27 cellular contexts compared by ENCODE assay signal in the genomic region with DNA sequence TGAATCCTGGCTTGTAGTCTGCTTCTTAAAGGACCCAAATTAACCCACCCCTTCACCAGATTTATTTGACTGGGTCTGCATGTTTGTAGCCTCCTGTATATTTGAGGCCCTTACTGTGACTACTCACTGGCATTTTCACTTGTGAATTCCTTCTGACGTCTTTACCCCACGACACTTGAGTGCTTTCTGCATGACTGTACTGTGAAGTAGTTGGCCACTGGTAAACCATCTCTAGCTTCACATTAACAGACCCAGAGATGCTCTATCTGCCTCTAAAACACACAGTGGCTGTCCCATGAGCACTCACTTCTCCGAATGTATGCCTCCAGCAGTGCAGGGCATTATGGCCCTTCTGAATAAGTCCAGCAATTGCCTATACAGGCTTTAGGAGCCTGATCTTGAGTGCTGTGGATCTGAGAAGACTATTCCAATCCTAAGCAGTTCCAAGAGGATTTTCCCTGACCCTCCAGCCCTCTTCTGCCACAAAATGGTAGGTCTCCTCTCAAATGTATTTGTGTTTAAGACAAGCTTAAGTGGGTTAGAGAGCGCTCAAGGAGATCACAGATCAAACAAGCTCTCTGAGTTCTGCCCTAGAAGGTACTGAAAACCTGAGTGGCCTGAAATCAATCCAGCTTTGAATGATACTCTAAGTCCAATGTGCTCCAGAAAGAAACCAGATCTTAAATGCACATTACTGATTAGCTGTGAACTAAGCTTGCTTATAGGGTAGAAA.
A peak's percentile ranks its signal among the peaks of the same experiment; 100 is the strongest.
DNase-seq lines count a peak whose midpoint lies in the region; ATAC-seq, FAIRE-seq and TF ChIP-seq lines count a peak whose summit lies in the region.
"Had no signal": no experiment of that assay in that cellular context is flagged by ENCODE, and none has a peak within 500 bp of the region (broad histone marks: within the 10 kb centered on the region; RNA-seq: fewer than 3 reads in every experiment).

No MANE protein-coding gene starts in this region.

- no peak overlapping the region for H2BK120ac ChIP-seq in mesendoderm (ENCODE audit: low read depth, low read length)

- intact Hi-C loops in activated CD4-positive, alpha-beta T cell treated with anti-CD3 and anti-CD28 coated beads, Interleukin-2, amount 10 ng/mL, durations not matched to agents 24 days and 14 days (cut with micrococcal nuclease), result no loop called here
- intact Hi-C loops in CD4-positive, alpha-beta T cell (cut with DNase I, micrococcal nuclease), result no loop called here

- no peak overlapping the region for H4K5ac ChIP-seq in mesendoderm (ENCODE audit: low read length)

- H3K4me3 ChIP-seq in bronchial epithelial cell (ENCODE audit: low read depth, low read length) (no peak overlapping the region), mesendoderm (ENCODE audit: low read length) (no peak overlapping the region)
- H3K4me3 ChIP-seq: breast epithelium, colonic mucosa, GM23338, heart left ventricle, prostate gland, thoracic aorta had no signal

- no peak overlapping the region for H2BK15ac ChIP-seq in mesendoderm (replicated peaks; ENCODE audit: low read depth)

- no peaks in the 10 kb centered on the region for H3K9me3 ChIP-seq in CD4-positive, alpha-beta T cell (ENCODE audit: control insufficient read depth, low read length)
- H3K9me3 ChIP-seq: BE2C, breast epithelium, Caco-2, colonic mucosa, heart left ventricle, prostate gland, thoracic aorta had no signal

- DNase-seq in activated CD4-positive, alpha-beta T cell treated with anti-CD3 and anti-CD28 coated beads, Interleukin-2, amount 10 ng/mL, durations not matched to agents 24 days and 14 days, result peak; percentile 40
- no peak for DNase-seq in activated CD4-positive, alpha-beta T cell treated with anti-CD3 and anti-CD28 coated beads for 4 hours
- DNase-seq in bronchial epithelial cell (ENCODE audit: low read depth), result no peak
- DNase-seq in mesendoderm, result peak; percentile 15
- DNase-seq in LoVo (ENCODE audit: low spot score), result no peak
- no peak for DNase-seq in CD4-positive, alpha-beta T cell
- DNase-seq in D341Med (ENCODE audit: low spot score), result no peak
- DNase-seq: 8988T; activated B cell treated with CpG ODN at 0.5 μM for 24 hours; activated CD4-positive, alpha-beta memory T cell treated with anti-CD3 and anti-CD28 coated beads, Interleukin-2, amount 10 ng/mL, durations not matched to agents 7 days and 5 days; activated effector memory CD4-positive, alpha-beta T cell treated with anti-CD3 and anti-CD28 coated beads, Interleukin-2, amount 50 U/mL, for 16 hours; BE2C; Caco-2; colonic mucosa; effector memory CD8-positive, alpha-beta T cell; heart left ventricle; left ventricle myocardium superior; NCI-H1417 treated with DMSO at 0.1 percent for 48 hours; NCI-H2107; stimulated activated CD4-positive, alpha-beta T cell treated with anti-CD3 and anti-CD28 coated beads, Interleukin-4, amount 100 ng/mL, for 1 hour; stimulated activated naive CD4-positive, alpha-beta T cell had no signal

- no peaks in the 10 kb centered on the region for H3K36me3 ChIP-seq in bronchial epithelial cell (ENCODE audit: control insufficient read depth, insufficient read depth, low read length)
- no peaks in the 10 kb centered on the region for H3K36me3 ChIP-seq in mesendoderm (ENCODE audit: control insufficient read depth, insufficient read depth, low read length)
- H3K36me3 ChIP-seq: BE2C, breast epithelium, colonic mucosa, heart left ventricle, prostate gland, thoracic aorta had no signal

- no peak for ATAC-seq in HG03571 (IDR thresholded peaks at IDR 0.05; ENCODE audit: unreplicated experiment)
- no peak for ATAC-seq in CD4-positive, alpha-beta T cell (ENCODE audit: poor library complexity)
- ATAC-seq: effector memory CD8-positive, alpha-beta T cell; GM23338; left ventricle myocardium superior had no signal

- H3K27me3 Mint-ChIP-seq in activated CD4-positive, alpha-beta T cell treated with anti-CD3 and anti-CD28 coated beads, Interleukin-2, amount 10 ng/mL, durations not matched to agents 24 days and 14 days, result no peaks in the 10 kb centered on the region
- H3K27me3 Mint-ChIP-seq in CD4-positive, alpha-beta T cell, result peaks cover 6% of the 10 kb centered on the region
- H3K27me3 Mint-ChIP-seq: activated B cell treated with CpG ODN at 0.5 μM for 24 hours; activated CD4-positive, alpha-beta memory T cell treated with anti-CD3 and anti-CD28 coated beads, Interleukin-2, amount 10 ng/mL, durations not matched to agents 7 days and 5 days; effector memory CD8-positive, alpha-beta T cell had no signal

- H3K4me3 Mint-ChIP-seq in activated CD4-positive, alpha-beta T cell treated with anti-CD3 and anti-CD28 coated beads, Interleukin-2, amount 10 ng/mL, durations not matched to agents 24 days and 14 days, result no peak overlapping the region
- H3K4me3 Mint-ChIP-seq in CD4-positive, alpha-beta T cell, result no peak overlapping the region
- H3K4me3 Mint-ChIP-seq: activated B cell treated with CpG ODN at 0.5 μM for 24 hours; activated CD4-positive, alpha-beta memory T cell treated with anti-CD3 and anti-CD28 coated beads, Interleukin-2, amount 10 ng/mL, durations not matched to agents 7 days and 5 days; effector memory CD8-positive, alpha-beta T cell; GM23338 had no signal

- H3K9ac ChIP-seq in mesendoderm (ENCODE audit: low read length), result no peak overlapping the region

- no peak overlapping the region for H4K8ac ChIP-seq in mesendoderm (ENCODE audit: low read depth, low read length)

- no peaks in the 10 kb centered on the region for H3K36me3 Mint-ChIP-seq in activated CD4-positive, alpha-beta T cell treated with anti-CD3 and anti-CD28 coated beads, Interleukin-2, amount 10 ng/mL, durations not matched to agents 24 days and 14 days (ENCODE audit: low read depth)
- H3K36me3 Mint-ChIP-seq in CD4-positive, alpha-beta T cell (ENCODE audit: low read depth), result no peaks in the 10 kb centered on the region
- H3K36me3 Mint-ChIP-seq: IgD-negative memory B cell had no signal

- H3K23ac ChIP-seq in mesendoderm (ENCODE audit: low read length), result no peak overlapping the region

- H3K56ac ChIP-seq in mesendoderm (ENCODE audit: low read length), result no peak overlapping the region

- no peaks in the 10 kb centered on the region for H3K79me1 ChIP-seq in mesendoderm (ENCODE audit: low read length)

- H3K18ac ChIP-seq in mesendoderm (ENCODE audit: low read length), result no peak overlapping the region

- no peak overlapping the region for H3K4ac ChIP-seq in mesendoderm (ENCODE audit: low read depth, low read length)

- WGBS in mesendoderm (ENCODE audit: extremely low coverage, insufficient coverage, low lambda C conversion rate), result no CpG with 5 or more reads among the region's 4 CpGs

- peak; percentile 36 for FAIRE-seq in bronchial epithelial cell (lab: Jason Lieb, UNC)

- no peaks in the 10 kb centered on the region for H3K4me1 Mint-ChIP-seq in activated CD4-positive, alpha-beta T cell treated with anti-CD3 and anti-CD28 coated beads, Interleukin-2, amount 10 ng/mL, durations not matched to agents 24 days and 14 days
- no peaks in the 10 kb centered on the region for H3K4me1 Mint-ChIP-seq in CD4-positive, alpha-beta T cell (ENCODE audit: low read depth)
- H3K4me1 Mint-ChIP-seq: activated CD4-positive, alpha-beta memory T cell treated with anti-CD3 and anti-CD28 coated beads, Interleukin-2, amount 10 ng/mL, durations not matched to agents 7 days and 5 days had no signal

- H3K4me2 ChIP-seq in mesendoderm (ENCODE audit: low read length), result no peak overlapping the region
- H3K4me2 ChIP-seq: GM23338 had no signal

- POLR2A ChIA-PET in CD4-positive, alpha-beta T cell (lab: Charles Lee), result no interaction called here

- no peaks in the 10 kb centered on the region for H3K4me1 ChIP-seq in mesendoderm (ENCODE audit: control insufficient read depth, low read depth, low read length)
- H3K4me1 ChIP-seq: BE2C, breast epithelium, Caco-2, colonic mucosa, heart left ventricle, prostate gland had no signal

- TF ChIP-seq CTCF in bronchial epithelial cell (IDR thresholded peaks at IDR 0.05; ENCODE audit: insufficient read depth, low read length, severe bottlenecking), result no peak
- TF ChIP-seq CTCF in CD4-positive, alpha-beta T cell (IDR thresholded peaks at IDR 0.05), result no peak

- no peaks in the 10 kb centered on the region for H3K9me3 Mint-ChIP-seq in activated CD4-positive, alpha-beta T cell treated with anti-CD3 and anti-CD28 coated beads, Interleukin-2, amount 10 ng/mL, durations not matched to agents 24 days and 14 days
- H3K9me3 Mint-ChIP-seq in CD4-positive, alpha-beta T cell, result no peaks in the 10 kb centered on the region
- H3K9me3 Mint-ChIP-seq: activated B cell treated with CpG ODN at 0.5 μM for 24 hours; activated CD4-positive, alpha-beta memory T cell treated with anti-CD3 and anti-CD28 coated beads, Interleukin-2, amount 10 ng/mL, durations not matched to agents 7 days and 5 days; GM23338 had no signal

- H3K27me3 ChIP-seq in bronchial epithelial cell (ENCODE audit: control insufficient read depth, insufficient read depth, low read length) (no peaks in the 10 kb centered on the region), mesendoderm (ENCODE audit: insufficient read depth, low read length, poor library complexity) (no peaks in the 10 kb centered on the region)
- no peaks in the 10 kb centered on the region for H3K27me3 ChIP-seq in CD4-positive, alpha-beta T cell (ENCODE audit: control insufficient read depth, insufficient read depth, low read length)
- H3K27me3 ChIP-seq: BE2C, breast epithelium, colonic mucosa, heart left ventricle had no signal

- no peak overlapping the region for H2AK5ac ChIP-seq in mesendoderm (ENCODE audit: low read length)

- CTCF ChIA-PET in CD4-positive, alpha-beta T cell (lab: Charles Lee), result no interaction called here

- H3K27ac ChIP-seq in mesendoderm (ENCODE audit: low read depth, low read length), result no peak overlapping the region
- no peak overlapping the region for H3K27ac ChIP-seq in CD4-positive, alpha-beta T cell (ENCODE audit: low read depth, low read length)
- H3K27ac ChIP-seq: breast epithelium, colonic mucosa, heart left ventricle, prostate gland, thoracic aorta had no signal

- H2BK5ac ChIP-seq in mesendoderm (ENCODE audit: low read length), result no peak overlapping the region

- no peaks in the 10 kb centered on the region for H3K79me2 ChIP-seq in mesendoderm (ENCODE audit: control insufficient read depth, insufficient read depth, low read length)

- no peak overlapping the region for H3K27ac Mint-ChIP-seq in activated CD4-positive, alpha-beta T cell treated with anti-CD3 and anti-CD28 coated beads, Interleukin-2, amount 10 ng/mL, durations not matched to agents 24 days and 14 days
- H3K27ac Mint-ChIP-seq in CD4-positive, alpha-beta T cell, result no peak overlapping the region
- H3K27ac Mint-ChIP-seq: activated B cell treated with CpG ODN at 0.5 μM for 24 hours; activated CD4-positive, alpha-beta memory T cell treated with anti-CD3 and anti-CD28 coated beads, Interleukin-2, amount 10 ng/mL, durations not matched to agents 7 days and 5 days; GM23338; IgD-negative memory B cell had no signal

Comparison
In these comparisons a context has a peak if more than half of its experiments do, and no peak if none do; other contexts are left out.
1. DNase-seq: peak in activated CD4-positive, alpha-beta T cell treated with anti-CD3 and anti-CD28 coated beads, Interleukin-2, amount 10 ng/mL, durations not matched to agents 24 days and 14 days (single experiment) and mesendoderm (single experiment); none in activated CD4-positive, alpha-beta T cell treated with anti-CD3 and anti-CD28 coated beads for 4 hours (0 of 2), bronchial epithelial cell (single experiment), LoVo (single experiment), CD4-positive, alpha-beta T cell (0 of 10) and D341Med (single experiment).